ENCODE assay signal across 16 cellular contexts in the genomic region with DNA sequence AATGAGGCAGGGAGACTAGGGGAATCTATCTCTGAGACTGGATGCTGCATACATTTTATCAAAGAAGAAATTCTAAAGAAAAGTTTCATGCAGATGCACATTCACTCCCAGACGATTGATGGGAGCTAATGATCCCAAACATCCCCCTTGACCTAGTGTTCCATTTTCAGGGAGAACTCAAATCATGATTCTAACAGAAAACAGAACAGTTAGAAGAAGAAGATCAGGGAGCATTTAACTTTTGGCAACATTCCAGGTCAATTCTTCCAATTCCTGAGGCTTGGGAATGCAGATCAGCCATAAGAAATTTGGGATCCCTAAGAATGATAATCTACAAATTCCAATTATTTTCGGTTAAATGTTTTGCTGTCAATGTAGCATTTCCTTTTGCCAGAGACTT.
"Had no signal": no experiment of that assay in that cellular context is flagged by ENCODE, and none has a peak within 500 bp of the region (broad histone marks: within the 10 kb centered on the region; RNA-seq: fewer than 3 reads in every experiment).

No MANE protein-coding gene starts in this region.

- H3K36me3 ChIP-seq: gastrocnemius medialis, heart right ventricle, lower lobe of right lung had no signal

- H3K9me3 ChIP-seq: gastrocnemius medialis had no signal

- H3K4me3 ChIP-seq: dorsolateral prefrontal cortex, gastrocnemius medialis, heart right ventricle, lower lobe of right lung had no signal

- DNase-seq: cortex of kidney; dorsolateral prefrontal cortex; effector CD8-positive, alpha-beta T cell; gastrocnemius medialis; heart right ventricle; hypothalamus; islet precursor cell; lower lobe of right lung; midbrain; naive B cell; nephron progenitor cell; small intestine; stimulated activated CD4-positive, alpha-beta T cell treated with anti-CD3 and anti-CD28 coated beads, Interleukin-2, amount 100 ng/mL, for 48 hours; stimulated activated naive CD4-positive, alpha-beta T cell treated with Interleukin-2 at 50 U/mL for 16 hours; trophoblast cell had no signal

- H3K27me3 ChIP-seq: dorsolateral prefrontal cortex, gastrocnemius medialis, heart right ventricle had no signal

- H3K27ac ChIP-seq: gastrocnemius medialis, heart right ventricle, lower lobe of right lung, parathyroid adenoma had no signal

- H3K9ac ChIP-seq: parathyroid adenoma had no signal

- H3K4me1 ChIP-seq: lower lobe of right lung, parathyroid adenoma had no signal
